8 cellular contexts compared by ENCODE assay signal in genomic region chr4:2794707-2795557, GRCh38. TPM values are rescaled to one million over a fixed set of nuclear protein-coding genes. Genes with fewer than 3 reads are reported as not detected.
A peak's percentile ranks its signal among the peaks of the same experiment; 100 is the strongest.
DNase-seq lines count a peak whose midpoint lies in the region; ATAC-seq and TF ChIP-seq lines count a peak whose summit lies in the region.

No MANE protein-coding gene starts in this region.

- no peaks in the 10 kb centered on the region for H3K9me3 Mint-ChIP-seq in activated CD8-positive, alpha-beta memory T cell treated with anti-CD3 and anti-CD28 coated beads, Interleukin-2, amount 10 ng/mL, durations not matched to agents 7 days and 5 days (ENCODE audit: low read depth)

- H3K27me3 Mint-ChIP-seq in activated CD8-positive, alpha-beta memory T cell treated with anti-CD3 and anti-CD28 coated beads, Interleukin-2, amount 10 ng/mL, durations not matched to agents 7 days and 5 days = no peaks in the 10 kb centered on the region

- H3K9me3 ChIP-seq in adrenal gland (replicated peaks in 1 of 3) (no peaks in the 10 kb centered on the region), suprapubic skin (no peaks in the 10 kb centered on the region)

- H3K27ac Mint-ChIP-seq in activated CD8-positive, alpha-beta memory T cell treated with anti-CD3 and anti-CD28 coated beads, Interleukin-2, amount 10 ng/mL, durations not matched to agents 7 days and 5 days = no peak overlapping the region

- WGBS in adrenal gland, 4 donors = 55 to 85% (median 71%) methylated on average over 8 to 12 of the region's 12 CpGs
- WGBS in suprapubic skin = 34% methylated on average over 10 of the region's 12 CpGs

- no peak for TF ChIP-seq EP300 in suprapubic skin (IDR thresholded peaks at IDR 0.05)

- no peak overlapping the region for H3K4me3 Mint-ChIP-seq in activated CD8-positive, alpha-beta memory T cell treated with anti-CD3 and anti-CD28 coated beads, Interleukin-2, amount 10 ng/mL, durations not matched to agents 7 days and 5 days

- TF ChIP-seq CTCF in adrenal gland (IDR thresholded peaks at IDR 0.05) (no peak), suprapubic skin (IDR thresholded peaks at IDR 0.05) (no peak)

- intact Hi-C loops in adrenal gland (cut with DNase I) = no loop called here

- CTCF ChIA-PET in activated CD8-positive, alpha-beta memory T cell treated with anti-CD3 and anti-CD28 coated beads, Interleukin-2, amount 10 ng/mL, durations not matched to agents 7 days and 5 days (lab: Charles Lee) = no interaction called here

- H3K36me3 Mint-ChIP-seq in activated CD8-positive, alpha-beta memory T cell treated with anti-CD3 and anti-CD28 coated beads, Interleukin-2, amount 10 ng/mL, durations not matched to agents 7 days and 5 days = no peaks in the 10 kb centered on the region

- H3K36me3 ChIP-seq in adrenal gland (replicated peaks in 1 of 2) (no peaks in the 10 kb centered on the region), suprapubic skin (no peaks in the 10 kb centered on the region)

- H3K4me3 ChIP-seq in adrenal gland = peak overlapping the region in 2 of 4 donors; percentile 1 to 83
- peak overlapping the region; percentile 87 for H3K4me3 ChIP-seq in suprapubic skin

- H3K27ac ChIP-seq in adrenal gland (peak overlapping the region; percentile 57 to 92 (median 86)), suprapubic skin (peak overlapping the region; percentile 84)

- no peak for ATAC-seq in activated CD8-positive, alpha-beta memory T cell treated with anti-CD3 and anti-CD28 coated beads, Interleukin-2, amount 10 ng/mL, durations not matched to agents 7 days and 5 days
- ATAC-seq in HG02870 (IDR thresholded peaks at IDR 0.05; ENCODE audit: unreplicated experiment) (no peak), GM18520 (IDR thresholded peaks at IDR 0.05; ENCODE audit: unreplicated experiment) (no peak), GM21381 (IDR thresholded peaks at IDR 0.05; ENCODE audit: unreplicated experiment) (no peak)

- H3K4me1 Mint-ChIP-seq in activated CD8-positive, alpha-beta memory T cell treated with anti-CD3 and anti-CD28 coated beads, Interleukin-2, amount 10 ng/mL, durations not matched to agents 7 days and 5 days = peaks cover 40% of the 10 kb centered on the region

- peaks cover 14 to 79% of the 10 kb centered on the region in 2 donors for H3K4me1 ChIP-seq in adrenal gland (replicated peaks in 1 of 2)
- H3K4me1 ChIP-seq in suprapubic skin = peaks cover 69% of the 10 kb centered on the region

- TF ChIP-seq POLR2A in adrenal gland (IDR thresholded peaks at IDR 0.05) (peak in 1 of 2 donors; percentile 27), suprapubic skin (IDR thresholded peaks at IDR 0.05) (no peak)

- peak; percentile 56 for DNase-seq in activated CD8-positive, alpha-beta memory T cell treated with anti-CD3 and anti-CD28 coated beads for 24 hours
- DNase-seq in activated CD8-positive, alpha-beta memory T cell treated with anti-CD3 and anti-CD28 coated beads, Interleukin-2, amount 10 ng/mL, durations not matched to agents 7 days and 5 days = no peak
- peak; percentile 66 to 88 (median 81) for DNase-seq in adrenal gland
- peak; percentile 41 for DNase-seq in kidney glomerular epithelial cell (lab: John Stamatoyannopoulos, UW)
- peak; percentile 76 to 83 for DNase-seq in suprapubic skin (ENCODE audit: low spot score in 2 of 2)

- no peaks in the 10 kb centered on the region for H3K27me3 ChIP-seq in adrenal gland
- H3K27me3 ChIP-seq in suprapubic skin = no peaks in the 10 kb centered on the region

RNA-seq across cellular contexts. Expression of gene SH3BP2, which starts 2.0 kb away (rescaled TPM):
- total RNA-seq in activated CD8-positive, alpha-beta memory T cell treated with anti-CD3 and anti-CD28 coated beads, Interleukin-2, amount 10 ng/mL, durations not matched to agents 7 days and 5 days = 100 to 1,000 TPM in 1 of 2 experiments, 10 to 100 TPM in 1; 88.0 to 105 TPM
- total RNA-seq in adrenal gland = 10 to 100 TPM; 10.8 to 81.2 (median 40.3) TPM
- polyA plus RNA-seq in adrenal gland = 100 to 1,000 TPM in 1 of 3 donors, 10 to 100 TPM in 1, 1 to 10 TPM in 1; 7.7 to 160 (median 35.2) TPM
- 100 to 1,000 TPM; 116 to 709 (median 162) TPM for total RNA-seq in suprapubic skin

RNA-seq across cellular contexts. Expression of gene TNIP2, which starts 38.8 kb away (rescaled TPM):
- 10 to 100 TPM; 51.3 to 53.5 TPM for total RNA-seq in activated CD8-positive, alpha-beta memory T cell treated with anti-CD3 and anti-CD28 coated beads, Interleukin-2, amount 10 ng/mL, durations not matched to agents 7 days and 5 days
- total RNA-seq in adrenal gland = 10 to 100 TPM; 19.2 to 57.7 (median 35.7) TPM
- polyA plus RNA-seq in adrenal gland = 10 to 100 TPM in 2 of 3 donors, 1 to 10 TPM in 1; 7.8 to 41.8 (median 38.3) TPM
- 10 to 100 TPM; 21.8 to 36.0 (median 30.8) TPM for total RNA-seq in suprapubic skin

RNA-seq across cellular contexts. Expression of gene ADD1, which starts 48.7 kb away (rescaled TPM):
- total RNA-seq in activated CD8-positive, alpha-beta memory T cell treated with anti-CD3 and anti-CD28 coated beads, Interleukin-2, amount 10 ng/mL, durations not matched to agents 7 days and 5 days = 100 to 1,000 TPM; 251 to 260 TPM
- total RNA-seq in adrenal gland = 100 to 1,000 TPM; 176 to 290 (median 241) TPM
- 100 to 1,000 TPM; 134 to 468 (median 338) TPM for polyA plus RNA-seq in adrenal gland
- total RNA-seq in suprapubic skin = 100 to 1,000 TPM; 122 to 299 (median 196) TPM
